Comparison of ENCODE assay signal across 35 cellular contexts in genomic region chr20:15578059-15578458, GRCh38.
"Had no signal": no experiment of that assay in that cellular context is flagged by ENCODE, and none has a peak within 500 bp of the region (broad histone marks: within the 10 kb centered on the region; RNA-seq: fewer than 3 reads in every experiment).

No MANE protein-coding gene starts in this region.

- H3K36me3 ChIP-seq: MG63 had no signal

- H3K9me3 ChIP-seq: MG63 had no signal

- H3K4me3 ChIP-seq: MG63 had no signal

- DNase-seq: Karpas-422, Kasumi-1, MG63, MM.1S, MV-4-11, NCI-H1048, NCI-H1092, NCI-H1092 treated with DMSO at 0.1 percent for 48 hours, NCI-H1105, NCI-H1105 treated with DMSO at 0.1 percent for 48 hours, NCI-H1417, NCI-H1417 treated with DMSO at 0.1 percent for 48 hours, NCI-H1436, NCI-H1436 treated with DMSO at 0.1 percent for 48 hours, NCI-H146, NCI-H1694, NCI-H1694 treated with DMSO at 0.1 percent for 48 hours, NCI-H187, NCI-H187 treated with DMSO at 0.1 percent for 48 hours, NCI-H1930, NCI-H2029, NCI-H2029 treated with DMSO at 0.1 percent for 48 hours, NCI-H2081, NCI-H2081 treated with DMSO at 0.1 percent for 48 hours, NCI-H2107, NCI-H2171, NCI-H2171 treated with DMSO at 0.1 percent for 48 hours, NCI-H2227 treated with DMSO at 0.1 percent for 48 hours, NCI-H226, NCI-H345, NCI-H446, NCI-H446 treated with DMSO at 0.1 percent for 48 hours, NCI-H510A, NCI-H510A treated with DMSO at 0.1 percent for 48 hours, NCI-H524 had no signal

- H3K27me3 ChIP-seq: MG63 had no signal
